13 cellular contexts compared by ENCODE assay signal in the genomic region with DNA sequence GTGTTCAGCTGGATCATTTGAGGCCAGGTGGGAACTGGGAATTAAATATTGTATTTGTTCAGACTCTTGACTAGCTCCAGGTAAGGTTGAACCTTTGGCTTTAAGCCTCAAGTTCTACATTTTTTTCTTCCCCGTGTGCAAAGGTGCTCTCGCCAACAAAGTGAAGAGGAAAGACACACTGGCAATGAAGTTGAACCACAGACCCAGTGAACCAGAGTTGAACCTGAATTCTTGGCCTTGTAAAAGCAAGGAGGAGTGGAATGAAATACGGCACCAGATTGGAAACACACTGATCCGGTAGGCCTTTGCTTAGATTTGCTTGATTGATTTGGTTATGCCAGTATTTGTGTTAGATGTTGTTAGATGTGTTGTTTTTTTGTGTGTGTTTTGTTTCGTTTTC. TPM values are rescaled to one million over a fixed set of nuclear protein-coding genes. Genes with fewer than 3 reads are reported as not detected.
A peak's percentile ranks its signal among the peaks of the same experiment; 100 is the strongest.
DNase-seq lines count a peak whose midpoint lies in the region; ATAC-seq and TF ChIP-seq lines count a peak whose summit lies in the region.
"Had no signal": no experiment of that assay in that cellular context is flagged by ENCODE, and none has a peak within 500 bp of the region (broad histone marks: within the 10 kb centered on the region; RNA-seq: fewer than 3 reads in every experiment).

No MANE protein-coding gene starts in this region.

- H3K4me3 ChIP-seq in HCT116 (replicated peaks in 1 of 2; ENCODE audit: low read depth in 1 of 2, low read length in 2 of 2) (no peak overlapping the region), PC-9 (no peak overlapping the region), endodermal cell (ENCODE audit: low read length) (no peak overlapping the region), prostate gland (no peak overlapping the region), BE2C (ENCODE audit: low read depth, low read length) (no peak overlapping the region)

- intact Hi-C loops in HCT116 (cut with micrococcal nuclease) (no loop called here), PC-9 (cut with micrococcal nuclease; ENCODE audit: unreplicated experiment) (no loop called here), prostate gland (cut with DNase I) (no loop called here)

- H3K27ac ChIP-seq in HCT116 (ENCODE audit: low read depth, low read length): no peak overlapping the region
- 0 out of 2 replicates have a peak overlapping the region, but pooled peaks have one; percentile 41 for H3K27ac ChIP-seq in PC-9
- H3K27ac ChIP-seq in endodermal cell (ENCODE audit: low read depth, low read length): no peak overlapping the region
- peak overlapping the region in 1 of 2 donors; percentile 30 for H3K27ac ChIP-seq in prostate gland
- H3K27ac ChIP-seq: C4-2B had no signal

- DNase-seq in HCT116 (ENCODE audit: low read depth, low spot score) (no peak), PC-9 (no peak), endodermal cell (no peak), prostate gland (ENCODE audit: low spot score) (peak; percentile 7), erythroblast (lab: John Stamatoyannopoulos, UW) (no peak), BE2C (no peak), H4 (ENCODE audit: low spot score) (no peak)
- DNase-seq: CD4-positive, alpha-beta memory T cell; DND-41; GF-D8 had no signal

- H2AFZ ChIP-seq in HCT116 (ENCODE audit: low read depth, low read length, poor library complexity, severe bottlenecking) (no peak overlapping the region), PC-9 (no peak overlapping the region)

- ATAC-seq in HCT116 (no peak), HG03565 (IDR thresholded peaks at IDR 0.05; ENCODE audit: unreplicated experiment) (no peak)

- H3K27me3 Mint-ChIP-seq in endodermal cell (ENCODE audit: insufficient read depth): no peaks in the 10 kb centered on the region
- H3K27me3 Mint-ChIP-seq: B cell; CD4-positive, alpha-beta memory T cell had no signal

- POLR2A ChIA-PET in HCT116 (lab: Charles Lee) (interaction anchor here (0.6 to 1.2 kb wide), 2 partner anchors 24 to 25 kb away, joined by 3 to 4 read pairs; a partner anchor contains a TSS), PC-9 (lab: Charles Lee; ENCODE audit: unreplicated experiment) (no interaction called here)

- H3K79me2 ChIP-seq in HCT116 (ENCODE audit: insufficient read depth, low read length) (no peaks in the 10 kb centered on the region), PC-9 (ENCODE audit: low read depth) (no peaks in the 10 kb centered on the region)

- peaks cover 18 to 27% of the 10 kb centered on the region in 2 experiments; a peak in 3 of 4 replicates for H3K36me3 ChIP-seq in HCT116 (ENCODE audit: control insufficient read depth in 1 of 2, insufficient read depth in 2 of 2, low read length in 2 of 2)
- H3K36me3 ChIP-seq in PC-9 (ENCODE audit: low read depth): no peaks in the 10 kb centered on the region
- peaks cover 60% of the 10 kb centered on the region for H3K36me3 ChIP-seq in endodermal cell (ENCODE audit: control insufficient read depth, insufficient read depth, low read length)
- H3K36me3 ChIP-seq in prostate gland: no peaks in the 10 kb centered on the region
- H3K36me3 ChIP-seq in BE2C: no peaks in the 10 kb centered on the region

- no peak for TF ChIP-seq RAD21 in HCT116 (IDR thresholded peaks at IDR 0.05; ENCODE audit: low read depth)

- CTCF ChIA-PET in HCT116 (lab: Charles Lee): no interaction called here
- CTCF ChIA-PET in PC-9 (lab: Charles Lee): no interaction called here

- peak overlapping the region; percentile 33 for H3K27ac Mint-ChIP-seq in endodermal cell
- H3K27ac Mint-ChIP-seq: B cell had no signal

- peak overlapping the region; percentile 58; the same call in 1 of the 2 replicates for H3K4me2 ChIP-seq in HCT116 (ENCODE audit: low read length)
- no peak overlapping the region for H3K4me2 ChIP-seq in PC-9

- H3K9me3 Mint-ChIP-seq in endodermal cell: no peaks in the 10 kb centered on the region
- H3K9me3 Mint-ChIP-seq: CD4-positive, alpha-beta memory T cell had no signal

- 91 to 96% methylated on average over 3 to 5 of the region's 5 CpGs for WGBS in endodermal cell (ENCODE audit: insufficient coverage in 1 of 2, insufficient read length in 1 of 2), 2 experiments
- WGBS in prostate gland: 42% methylated on average over 5 of the region's 5 CpGs

- H3K4me1 ChIP-seq in HCT116 (ENCODE audit: control insufficient read depth in 1 of 2, insufficient read depth in 2 of 2, low read length in 2 of 2): peaks cover 18 to 31% of the 10 kb centered on the region in 2 experiments
- H3K4me1 ChIP-seq in PC-9 (replicated peaks; ENCODE audit: insufficient read depth): 0 out of 2 replicates have a peak, but pooled peaks cover 6% of the 10 kb centered on the region
- H3K4me1 ChIP-seq in endodermal cell (ENCODE audit: control insufficient read depth, insufficient read depth, low read length): no peaks in the 10 kb centered on the region
- no peaks in the 10 kb centered on the region for H3K4me1 ChIP-seq in prostate gland (replicated peaks)
- H3K4me1 ChIP-seq in BE2C: no peaks in the 10 kb centered on the region

- H3K4me3 Mint-ChIP-seq in endodermal cell: no peak overlapping the region
- H3K4me3 Mint-ChIP-seq: B cell; CD4-positive, alpha-beta memory T cell had no signal

- peaks cover 67% of the 10 kb centered on the region for H3K36me3 Mint-ChIP-seq in endodermal cell (ENCODE audit: low read depth)

- H3K9me2 ChIP-seq in HCT116 (ENCODE audit: insufficient read depth) (no peaks in the 10 kb centered on the region), PC-9 (ENCODE audit: insufficient read depth) (no peaks in the 10 kb centered on the region)

- H3K9me3 ChIP-seq in HCT116 (ENCODE audit: control insufficient read depth in 1 of 2, insufficient read depth in 1 of 2, low read depth in 1 of 2, low read length in 2 of 2) (no peaks in the 10 kb centered on the region), PC-9 (ENCODE audit: insufficient read depth, low read depth) (no peaks in the 10 kb centered on the region), endodermal cell (ENCODE audit: control insufficient read depth, low read length) (no peaks in the 10 kb centered on the region), prostate gland (no peaks in the 10 kb centered on the region), BE2C (no peaks in the 10 kb centered on the region)

- H3F3A ChIP-seq in PC-9 (ENCODE audit: insufficient read depth, low read depth): no peaks in the 10 kb centered on the region; the same call in 1 of the 2 replicates

- TF ChIP-seq POLR2A in HCT116 (IDR thresholded peaks at IDR 0.05; ENCODE audit: borderline replicate concordance, extremely low read depth, insufficient read depth, insufficient read length) (no peak), prostate gland (IDR thresholded peaks at IDR 0.05) (no peak), erythroblast (IDR thresholded peaks at IDR 0.05; ENCODE audit: low read length) (no peak)

- H4K20me1 ChIP-seq in HCT116 (ENCODE audit: insufficient read depth): no peaks in the 10 kb centered on the region
- H4K20me1 ChIP-seq in PC-9 (ENCODE audit: insufficient read depth): no peaks in the 10 kb centered on the region

- TF ChIP-seq CTCF in HCT116 (IDR thresholded peaks at IDR 0.05 in 2 of 3, conservative IDR thresholded peaks at IDR 0.05 in 1 of 3; ENCODE audit: borderline replicate concordance in 1 of 3, insufficient read depth in 1 of 3, low read depth in 2 of 3, low read length in 2 of 3) (no peak), PC-9 (conservative IDR thresholded peaks at IDR 0.05) (no peak), endodermal cell (conservative IDR thresholded peaks at IDR 0.05) (no peak), prostate gland (IDR thresholded peaks at IDR 0.05) (no peak), BE2C (IDR thresholded peaks at IDR 0.05; ENCODE audit: low read depth, low read length) (no peak)

- BruUV-seq in HCT116 (replicated peaks; lab: Mats Ljungman, UMichigan) (no TSS peak), PC-9 (replicated peaks; lab: Mats Ljungman, UMichigan) (no TSS peak)

- H3K27me3 ChIP-seq in HCT116 (ENCODE audit: insufficient read depth, low read length) (no peaks in the 10 kb centered on the region), PC-9 (ENCODE audit: insufficient read depth, low read depth) (no peaks in the 10 kb centered on the region), endodermal cell (ENCODE audit: control insufficient read depth, insufficient read depth, low read length, poor library complexity, severe bottlenecking) (no peaks in the 10 kb centered on the region), prostate gland (replicated peaks; ENCODE audit: insufficient read depth) (no peaks in the 10 kb centered on the region), BE2C (no peaks in the 10 kb centered on the region)

- RAD21 ChIA-PET in HCT116 (lab: Charles Lee; ENCODE audit: low non-redundant PET in 1 of 2, low total read pairs in 2 of 2, uncharacterized antibody in 2 of 2, unreplicated experiment in 2 of 2): no interaction called here

- H3K4me1 Mint-ChIP-seq in endodermal cell: peaks cover 3% of the 10 kb centered on the region
- H3K4me1 Mint-ChIP-seq: B cell; CD4-positive, alpha-beta memory T cell had no signal

- 0 out of 2 replicates have a peak overlapping the region, but pooled peaks have one; percentile 3 for H3K9ac ChIP-seq in HCT116 (ENCODE audit: low read length)
- no peak overlapping the region for H3K9ac ChIP-seq in endodermal cell (ENCODE audit: extremely low read depth, low read length, poor library complexity, severe bottlenecking)

TF ChIP-seq in HCT116, 20 proteins besides CTCF, POLR2A, EP300 and RAD21:
- no peak for TF ChIP-seq SP1 (IDR thresholded peaks at IDR 0.05; ENCODE audit: low read depth)

RNA-seq across cellular contexts. Expression of a gene that starts 25.5 kb away (rescaled TPM):
- total RNA-seq in HCT116 (2021; ENCODE audit: unreplicated experiment): 124 TPM
- polyA plus RNA-seq in HCT116 (2012): 113 and 117 TPM in 2 replicates
- total RNA-seq in PC-9 (2021): 134 and 156 TPM in 2 replicates
- total RNA-seq in endodermal cell: 10 to 100 TPM; 55.4 to 65.3 TPM
- 48.1 TPM for polyA plus RNA-seq in endodermal cell (2013, experiment 1 of 2)
- polyA plus RNA-seq in endodermal cell (2013, experiment 2 of 2): 45.8 TPM
- 10 to 100 TPM; 13.8 to 18.1 TPM for total RNA-seq in prostate gland
- 29.6 TPM for polyA plus RNA-seq in BE2C (2012; ENCODE audit: insufficient read depth, insufficient read length, low read depth)
- total RNA-seq in H4 (2014; rRNA removed; shearing (Covaris generic)): 63.2 and 65.6 TPM in 2 replicates
